Comparison of ENCODE assay signal across 9 cellular contexts in genomic region chr10:44863344-44864041, GRCh38. TPM values are rescaled to one million over a fixed set of nuclear protein-coding genes. Genes with fewer than 3 reads are reported as not detected.
DNase-seq lines count a peak whose midpoint lies in the region; ATAC-seq, FAIRE-seq and TF ChIP-seq lines count a peak whose summit lies in the region.
"Had no signal": no experiment of that assay in that cellular context is flagged by ENCODE, and none has a peak within 500 bp of the region (broad histone marks: within the 10 kb centered on the region; RNA-seq: fewer than 3 reads in every experiment).

No MANE protein-coding gene starts in this region.

- H3K27me3 ChIP-seq in BLaER1 = no peaks in the 10 kb centered on the region
- peaks cover 19% of the 10 kb centered on the region for H3K27me3 ChIP-seq in H7 (ENCODE audit: control insufficient read depth, insufficient read depth, low read length)
- no peaks in the 10 kb centered on the region for H3K27me3 ChIP-seq in lower lobe of right lung (ENCODE audit: low read depth)
- peaks cover 0 to 10% (median 0%) of the 10 kb centered on the region in 3 donors for H3K27me3 ChIP-seq in sigmoid colon

- no peak for ATAC-seq in lower lobe of right lung

- no peaks in the 10 kb centered on the region for H4K20me1 ChIP-seq in BLaER1

- H3K4me3 ChIP-seq in BLaER1 (no peak overlapping the region), H7 (ENCODE audit: insufficient read depth, low read depth, low read length) (no peak overlapping the region), lower lobe of right lung (peak overlapping the region; percentile 67), sigmoid colon (no peak overlapping the region)

- TF ChIP-seq EP300 in sigmoid colon (IDR thresholded peaks at IDR 0.05) = no peak

- no peak for FAIRE-seq in H54 (lab: Jason Lieb, UNC)

- 66 to 68% methylated on average over 15 of the region's 15 CpGs for WGBS in sigmoid colon, 2 donors

- H3K4me2 ChIP-seq in BLaER1 = peak overlapping the region; percentile 95

- H3K4me1 ChIP-seq in BLaER1 (peaks cover 70% of the 10 kb centered on the region), lower lobe of right lung (peaks cover 14% of the 10 kb centered on the region), sigmoid colon (peaks cover 0 to 16% (median 12%) of the 10 kb centered on the region in 4 donors)

- no peak for TF ChIP-seq CTCF in lower lobe of right lung (IDR thresholded peaks at IDR 0.05)
- TF ChIP-seq CTCF in sigmoid colon (IDR thresholded peaks at IDR 0.05) = no peak

- TF ChIP-seq POLR2A in sigmoid colon (IDR thresholded peaks at IDR 0.05) = no peak
- no peak for TF ChIP-seq POLR2A in H54 (IDR thresholded peaks at IDR 0.05; ENCODE audit: low read depth, low read length)

- H3K9me3 ChIP-seq in BLaER1 = no peaks in the 10 kb centered on the region
- no peaks in the 10 kb centered on the region for H3K9me3 ChIP-seq in lower lobe of right lung
- H3K9me3 ChIP-seq in sigmoid colon = no peaks in the 10 kb centered on the region

- 0 out of 2 replicates have a peak overlapping the region, but pooled peaks have one; percentile 74 for H3K9ac ChIP-seq in BLaER1

- peak; percentile 77 for DNase-seq in H7
- no peak for DNase-seq in lower lobe of right lung
- no peak for DNase-seq in sigmoid colon
- DNase-seq in H54 (ENCODE audit: insufficient read length, low spot score) = no peak
- DNase-seq in NCI-H345 (lab: John Stamatoyannopoulos, UW) = no peak
- no peak for DNase-seq in activated effector memory CD4-positive, alpha-beta T cell treated with anti-CD3 and anti-CD28 coated beads, Interleukin-2, amount 50 U/mL, for 16 hours

- no peaks in the 10 kb centered on the region for H3K36me3 ChIP-seq in BLaER1
- no peaks in the 10 kb centered on the region for H3K36me3 ChIP-seq in H7 (replicated peaks; ENCODE audit: control insufficient read depth, insufficient read depth, low read length)
- H3K36me3 ChIP-seq in lower lobe of right lung = no peaks in the 10 kb centered on the region
- no peaks in the 10 kb centered on the region for H3K36me3 ChIP-seq in sigmoid colon

- H3K27ac ChIP-seq in BLaER1 = peak overlapping the region; percentile 87; the same call in 1 of the 2 replicates
- H3K27ac ChIP-seq in angular gyrus (ENCODE audit: low read depth, low read length) = peak overlapping the region; percentile 23
- H3K27ac ChIP-seq in lower lobe of right lung = no peak overlapping the region
- no peak overlapping the region for H3K27ac ChIP-seq in sigmoid colon

- intact Hi-C loops in lower lobe of right lung (cut with DNase I) (no loop called here), sigmoid colon (cut with DNase I) (loop anchor here (2.0 to 10.0 kb wide), 4 partner anchors 15 to 1191 kb away; no protein-coding TSS in a partner anchor)

RNA-seq across cellular contexts. Expression of gene TMEM72, which starts 47.6 kb away (rescaled TPM):
- not detected in 2 replicates for total RNA-seq in H7 (2014; rRNA removed; shearing (Covaris generic))
- total RNA-seq in lower lobe of right lung (not detected), sigmoid colon (under 1 TPM in 1 of 4 donors, not detected in 3; 0.33 TPM)
- 10 to 100 TPM in 1 of 3 donors, 1 to 10 TPM in 2; 3.9 to 11.8 (median 4.2) TPM for polyA plus RNA-seq in sigmoid colon
- total RNA-seq: mucosa of gallbladder had no signal

Comparison
In these comparisons a context has a peak if more than half of its experiments do, and no peak if none do; other contexts are left out.
1. H3K27ac ChIP-seq: peak in BLaER1 (single experiment) and angular gyrus (single experiment); none in lower lobe of right lung (single experiment) and sigmoid colon (0 of 4).